8 cellular contexts compared by ENCODE assay signal in the genomic region with DNA sequence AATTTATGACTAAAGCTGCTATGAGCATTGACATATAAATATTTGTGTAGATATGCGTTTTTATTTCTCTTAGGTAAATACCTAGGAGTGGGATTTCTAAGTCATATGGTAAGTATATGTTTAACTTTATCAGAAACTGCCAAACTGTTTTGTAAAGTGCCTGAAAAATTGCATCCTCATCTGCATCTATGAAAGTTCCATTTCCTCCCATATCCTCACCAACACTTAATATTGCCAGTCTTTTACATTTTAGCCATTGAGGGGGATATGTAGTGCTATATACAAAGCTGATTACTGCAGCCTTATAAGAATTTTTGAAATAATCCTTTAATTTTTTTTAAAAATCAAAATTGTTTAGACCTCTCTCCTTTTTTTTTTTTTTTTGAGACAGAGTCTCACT.
"Had no signal": no experiment of that assay in that cellular context is flagged by ENCODE, and none has a peak within 500 bp of the region (broad histone marks: within the 10 kb centered on the region; RNA-seq: fewer than 3 reads in every experiment).

No MANE protein-coding gene starts in this region.

- H3K27ac ChIP-seq: GM23248, HL-60 had no signal

- H2AFZ ChIP-seq: GM23248 had no signal

- H3K36me3 ChIP-seq: HAP-1 had no signal

- DNase-seq: GM23248, GOT3, H7, HFFc6, IMR-90, KBM-7 had no signal

- H3K9me3 ChIP-seq: HAP-1 had no signal

- H3K4me1 ChIP-seq: HAP-1 had no signal

- H3K4me3 ChIP-seq: GM23248, HAP-1 had no signal

- H3K9ac ChIP-seq: GM23248 had no signal
